ENCODE assay signal across 16 cellular contexts in genomic region chr17:520447-521167, GRCh38.
DNase-seq lines count a peak whose midpoint lies in the region; ATAC-seq, FAIRE-seq and TF ChIP-seq lines count a peak whose summit lies in the region.
"Had no signal": no experiment of that assay in that cellular context is flagged by ENCODE, and none has a peak within 500 bp of the region (broad histone marks: within the 10 kb centered on the region; RNA-seq: fewer than 3 reads in every experiment).

No MANE protein-coding gene starts in this region.

- no peak overlapping the region for H3K4me3 Mint-ChIP-seq in HFFc6
- H3K4me3 Mint-ChIP-seq: activated T-helper 1 cell treated with anti-CD3 and anti-CD28 coated beads, Interleukin-12 subunit alpha, Interleukin-12 subunit beta, Interleukin-2, Interleukin-4 antibody, amounts not matched to agents 30 ng/mL and 10 ng/mL and 1 ng/mL, durations not matched to agents 14 hours and 24 hours and 36 hours; memory B cell; stimulated activated naive CD8-positive, alpha-beta T cell treated with anti-CD3 and anti-CD28 coated beads, Interleukin-15, Interleukin-2, amounts not matched to agents 100 ng/mL and 50 ng/mL, for 24 hours had no signal

- ATAC-seq in HG03432 (IDR thresholded peaks at IDR 0.05; ENCODE audit: unreplicated experiment) (no peak), GM21423 (IDR thresholded peaks at IDR 0.05; ENCODE audit: unreplicated experiment) (no peak)
- ATAC-seq: activated CD4-positive, CD25-positive, alpha-beta regulatory T cell treated with anti-CD3 and anti-CD28 coated beads, Interleukin-2, amount 50 U/mL, for 24 hours had no signal

- TF ChIP-seq CTCF in BJ (IDR thresholded peaks at IDR 0.05; ENCODE audit: insufficient read depth, low read depth, low read length) = no peak
- TF ChIP-seq CTCF in HFFc6 (IDR thresholded peaks at IDR 0.05) = no peak
- TF ChIP-seq CTCF in astrocyte of the spinal cord (IDR thresholded peaks at IDR 0.05; ENCODE audit: low read depth, low read length) = no peak

- peaks cover 24% of the 10 kb centered on the region for H3K4me1 ChIP-seq in mesodermal cell (ENCODE audit: control insufficient read depth, insufficient read depth, low read length, poor library complexity, severe bottlenecking)

- peaks cover 11% of the 10 kb centered on the region for H3K9me3 ChIP-seq in mesodermal cell (ENCODE audit: control insufficient read depth, low read length)

- TF ChIP-seq POLR2A in GM12891 (IDR thresholded peaks at IDR 0.05; ENCODE audit: low read depth, low read length) = no peak

- peak overlapping the region; percentile 23 for H3K27ac ChIP-seq in mesodermal cell (ENCODE audit: low read depth, low read length, severe bottlenecking)
- H3K27ac ChIP-seq: C4-2B had no signal

- in situ Hi-C loops in astrocyte of the spinal cord (cut with HindIII; ENCODE audit: low sequenced_read_pairs) = no loop called here

- no peaks in the 10 kb centered on the region for H3K27me3 ChIP-seq in BJ (ENCODE audit: control insufficient read depth, insufficient read depth, low read length)

- FAIRE-seq in GM12891 (lab: Jason Lieb, UNC) = no peak

- POLR2A ChIA-PET in BJ (lab: Charles Lee) = no interaction called here
- POLR2A ChIA-PET in HEK293T (lab: Yijun Ruan, JAX) = no interaction called here

- CTCF ChIA-PET in BJ (lab: Yijun Ruan, JAX) = interaction anchor here (1.6 kb wide), 1 partner anchor 180 kb away, joined by 5 read pairs; no protein-coding TSS in a partner anchor
- CTCF ChIA-PET in HEK293T (lab: Yijun Ruan, JAX) = no interaction called here

- H3K4me3 ChIP-seq in BJ (ENCODE audit: low read depth, low read length) (no peak overlapping the region), astrocyte of the spinal cord (ENCODE audit: low read depth, low read length) (no peak overlapping the region), mesodermal cell (ENCODE audit: extremely low read depth, insufficient read depth, low read length, poor library complexity, severe bottlenecking) (no peak overlapping the region)

- H3K36me3 ChIP-seq in BJ (ENCODE audit: control insufficient read depth, insufficient read depth, low read length) (peaks cover 9% of the 10 kb centered on the region), mesodermal cell (ENCODE audit: control insufficient read depth, insufficient read depth, low read length) (peaks cover 47% of the 10 kb centered on the region)

- H3K9me3 Mint-ChIP-seq in HFFc6 = no peaks in the 10 kb centered on the region
- H3K9me3 Mint-ChIP-seq: activated T-helper 1 cell treated with anti-CD3 and anti-CD28 coated beads, Interleukin-12 subunit alpha, Interleukin-12 subunit beta, Interleukin-2, Interleukin-4 antibody, amounts not matched to agents 30 ng/mL and 10 ng/mL and 1 ng/mL, durations not matched to agents 14 hours and 24 hours and 36 hours; memory B cell; stimulated activated naive CD8-positive, alpha-beta T cell treated with anti-CD3 and anti-CD28 coated beads, Interleukin-15, Interleukin-2, amounts not matched to agents 100 ng/mL and 50 ng/mL, for 24 hours had no signal

- no peaks in the 10 kb centered on the region for H3K27me3 Mint-ChIP-seq in HFFc6 (ENCODE audit: insufficient read depth)
- H3K27me3 Mint-ChIP-seq: memory B cell; stimulated activated naive CD8-positive, alpha-beta T cell treated with anti-CD3 and anti-CD28 coated beads, Interleukin-15, Interleukin-2, amounts not matched to agents 100 ng/mL and 50 ng/mL, for 24 hours had no signal

- peak overlapping the region; percentile 32; the same call in 1 of the 2 replicates for H3K27ac Mint-ChIP-seq in HFFc6
- H3K27ac Mint-ChIP-seq: activated T-helper 1 cell treated with anti-CD3 and anti-CD28 coated beads, Interleukin-12 subunit alpha, Interleukin-12 subunit beta, Interleukin-2, Interleukin-4 antibody, amounts not matched to agents 30 ng/mL and 10 ng/mL and 1 ng/mL, durations not matched to agents 14 hours and 24 hours and 36 hours; memory B cell; stimulated activated naive CD8-positive, alpha-beta T cell treated with anti-CD3 and anti-CD28 coated beads, Interleukin-15, Interleukin-2, amounts not matched to agents 100 ng/mL and 50 ng/mL, for 24 hours had no signal

- DNase-seq in BJ (ENCODE audit: low read depth) (peak; percentile 69), HFFc6 (no peak), astrocyte of the spinal cord (ENCODE audit: low read depth, low spot score) (peak; percentile 21), GM12891 (ENCODE audit: insufficient read length, low spot score) (no peak), HEK293T (ENCODE audit: extremely low spot score) (no peak)
- DNase-seq: central memory CD4-positive, alpha-beta T cell; erythroblast; stimulated activated CD4-positive, alpha-beta T cell treated with anti-CD3 and anti-CD28 coated beads, Interleukin-2, amount 100 ng/mL, for 48 hours had no signal

- peaks cover 47% of the 10 kb centered on the region for H3K36me3 Mint-ChIP-seq in HFFc6 (ENCODE audit: low read depth)

- peaks cover 4% of the 10 kb centered on the region; the same call in 1 of the 2 replicates for H3K4me1 Mint-ChIP-seq in HFFc6 (ENCODE audit: low read depth)

- WGBS in mesodermal cell (ENCODE audit: insufficient coverage in 2 of 2), 2 experiments = 80 to 82% methylated on average over 4 of the region's 11 CpGs

TF ChIP-seq in GM12891, 5 proteins besides CTCF, POLR2A, EP300 and RAD21:
- TF ChIP-seq POU2F2 (IDR thresholded peaks at IDR 0.05; ENCODE audit: low read depth, low read length) (no peak), SPI1 (IDR thresholded peaks at IDR 0.05; ENCODE audit: low read depth, low read length) (no peak), POLR2AphosphoS5 (IDR thresholded peaks at IDR 0.05; ENCODE audit: low read depth, low read length) (no peak), TAF1 (IDR thresholded peaks at IDR 0.05; ENCODE audit: low read depth, low read length) (no peak), PAX5 (IDR thresholded peaks at IDR 0.05; ENCODE audit: insufficient read depth, low read length, severe bottlenecking) (no peak)

TF ChIP-seq in HEK293T, 16 proteins besides CTCF, POLR2A, EP300 and RAD21:
- TF ChIP-seq FOXM1 (IDR thresholded peaks at IDR 0.05; ENCODE audit: borderline replicate concordance) (no peak), LEF1 (IDR thresholded peaks at IDR 0.05; ENCODE audit: borderline replicate concordance) (no peak), HDGF (IDR thresholded peaks at IDR 0.05; ENCODE audit: borderline replicate concordance) (no peak)

Comparison
In these comparisons a context has a peak if more than half of its experiments do, and no peak if none do; other contexts are left out.
1. DNase-seq: peak in BJ (single experiment) and astrocyte of the spinal cord (single experiment); none in HFFc6 (single experiment), GM12891 (single experiment) and HEK293T (single experiment).